8 cellular contexts compared by ENCODE assay signal in the genomic region with DNA sequence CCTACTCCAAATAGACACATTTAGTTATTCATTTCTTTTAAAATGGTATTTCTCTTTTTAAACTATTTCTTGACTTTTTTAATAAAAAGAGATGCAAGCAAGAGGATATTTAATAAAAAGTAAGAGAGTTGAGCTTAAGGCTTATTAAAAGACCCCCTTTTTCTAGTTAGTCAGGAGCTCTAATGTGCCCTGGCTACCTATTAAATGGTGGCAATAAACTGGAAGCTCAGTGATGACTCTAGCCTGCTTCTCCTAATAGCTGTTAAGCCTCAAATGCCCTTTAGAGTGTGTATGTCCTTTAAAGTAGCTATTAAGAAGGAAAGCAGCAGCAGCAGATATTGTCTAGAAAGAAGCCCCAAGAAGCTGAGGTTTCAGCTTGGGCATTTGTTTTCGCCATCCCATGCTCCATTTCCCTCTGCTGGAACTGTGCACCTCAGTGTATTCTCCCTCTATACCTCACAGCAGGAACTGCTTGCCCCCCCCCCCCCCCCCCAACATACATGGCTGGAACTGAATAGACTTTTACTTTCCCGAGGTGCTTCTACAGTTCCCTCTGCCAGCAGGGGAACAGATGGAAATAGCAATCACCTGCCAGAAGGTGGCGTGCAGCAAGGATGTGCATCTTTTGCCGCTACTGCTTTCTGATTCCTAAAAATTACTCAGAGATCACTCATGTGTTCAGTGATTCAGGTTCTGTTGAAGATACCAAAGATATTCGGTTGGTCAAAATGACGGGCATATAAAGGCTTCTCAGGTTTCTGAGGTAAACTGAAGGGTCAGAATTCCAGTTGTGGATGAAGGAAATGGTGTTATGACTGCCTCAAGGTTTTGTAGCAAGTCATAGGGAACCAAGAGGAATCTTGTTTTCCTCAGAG. TPM values are rescaled to one million over a fixed set of nuclear protein-coding genes. Genes with fewer than 3 reads are reported as not detected.
DNase-seq lines count a peak whose midpoint lies in the region; ATAC-seq and TF ChIP-seq lines count a peak whose summit lies in the region.

No MANE protein-coding gene starts in this region.

- peak; percentile 64 to 80 (median 74) for TF ChIP-seq CTCF in gastroesophageal sphincter (IDR thresholded peaks at IDR 0.05)

- H3K4me1 ChIP-seq in NT2/D1 (ENCODE audit: insufficient read depth, insufficient read length): no peaks in the 10 kb centered on the region
- H3K4me1 ChIP-seq in gastroesophageal sphincter: peaks cover 0 to 62% (median 2%) of the 10 kb centered on the region in 3 donors

- no peaks in the 10 kb centered on the region for H3K36me3 Mint-ChIP-seq in activated T-helper 17 cell treated with anti-CD3 and anti-CD28 coated beads, Interleukin-2, amount 50 U/mL, for 72 hours (ENCODE audit: low read depth)

- WGBS in gastroesophageal sphincter (ENCODE audit: low coverage in 1 of 2), 2 donors: 6 to 14% methylated on average over 6 of the region's 6 CpGs

- peak; percentile 77 for DNase-seq in AG20443 (ENCODE audit: low spot score)
- DNase-seq in NT2/D1 (ENCODE audit: low read depth, low spot score): peak; percentile 57
- DNase-seq in activated T-cell treated with anti-CD3 and anti-CD28 coated beads, Interleukin-2, amount 50 U/mL, for 1 hour: peak; percentile 16
- DNase-seq in pulmonary artery endothelial cell (ENCODE audit: low read depth, low spot score): peak; percentile 58

- H3K9me3 ChIP-seq in NT2/D1 (ENCODE audit: insufficient read depth, low read length) (no peaks in the 10 kb centered on the region), gastroesophageal sphincter (no peaks in the 10 kb centered on the region)

- H3K4me1 Mint-ChIP-seq in activated T-helper 17 cell treated with anti-CD3 and anti-CD28 coated beads, Interleukin-2, amount 50 U/mL, for 72 hours: no peaks in the 10 kb centered on the region

- H3K36me3 ChIP-seq in NT2/D1 (ENCODE audit: insufficient read depth, insufficient read length, low read length) (no peaks in the 10 kb centered on the region), gastroesophageal sphincter (peaks cover 0 to 27% of the 10 kb centered on the region in 2 donors)

- H3K4me3 ChIP-seq in NT2/D1 (ENCODE audit: insufficient read length, low read depth): no peak overlapping the region
- H3K4me3 ChIP-seq in gastroesophageal sphincter: peak overlapping the region; percentile 53 to 75

- H3K27ac ChIP-seq in gastroesophageal sphincter: peak overlapping the region; percentile 61 to 74 (median 69)

- H3K9me3 Mint-ChIP-seq in activated T-helper 17 cell treated with anti-CD3 and anti-CD28 coated beads, Interleukin-2, amount 50 U/mL, for 72 hours: no peaks in the 10 kb centered on the region

- no peak overlapping the region for H3K4me3 Mint-ChIP-seq in activated T-helper 17 cell treated with anti-CD3 and anti-CD28 coated beads, Interleukin-2, amount 50 U/mL, for 72 hours

- ATAC-seq in GM18511 (IDR thresholded peaks at IDR 0.05; ENCODE audit: unreplicated experiment): peak; percentile 86
- ATAC-seq in HG03439 (IDR thresholded peaks at IDR 0.05; ENCODE audit: unreplicated experiment): peak; percentile 66
- peak; percentile 56 for ATAC-seq in gastroesophageal sphincter
- no peak for ATAC-seq in activated T-helper 17 cell treated with anti-CD3 and anti-CD28 coated beads, Interleukin-2, amount 50 U/mL, for 72 hours (replicated peaks)

- no peak for TF ChIP-seq EP300 in gastroesophageal sphincter (IDR thresholded peaks at IDR 0.05)

- no peak overlapping the region for H3K27ac Mint-ChIP-seq in activated T-helper 17 cell treated with anti-CD3 and anti-CD28 coated beads, Interleukin-2, amount 50 U/mL, for 72 hours

- no peak overlapping the region for H3K9ac ChIP-seq in NT2/D1 (ENCODE audit: insufficient read length, low read depth)

- H3K27me3 ChIP-seq in NT2/D1 (ENCODE audit: insufficient read depth, insufficient read length) (no peaks in the 10 kb centered on the region), gastroesophageal sphincter (no peaks in the 10 kb centered on the region)

- no peak for TF ChIP-seq POLR2A in gastroesophageal sphincter (IDR thresholded peaks at IDR 0.05)

- H3K27me3 Mint-ChIP-seq in activated T-helper 17 cell treated with anti-CD3 and anti-CD28 coated beads, Interleukin-2, amount 50 U/mL, for 72 hours: peaks cover 51% of the 10 kb centered on the region

RNA-seq across cellular contexts. Expression of a gene that starts 2.5 kb away (rescaled TPM):
- total RNA-seq in gastroesophageal sphincter (100 to 1,000 TPM in 1 of 4 donors, 10 to 100 TPM in 3; 12.0 to 121 (median 66.8) TPM), pulmonary artery endothelial cell (280 and 292 TPM in 2 replicates)
- total RNA-seq in activated T-helper 17 cell treated with anti-CD3 and anti-CD28 coated beads, Interleukin-2, amount 50 U/mL, for 72 hours: not detected

Comparison
In these comparisons a context has a peak if more than half of its experiments do, and no peak if none do; other contexts are left out.
1. DNase-seq: peak in every context shown above with its lines; median percentile 77 in AG20443; 58 in pulmonary artery endothelial cell; 57 in NT2/D1; 16 in activated T-cell treated with anti-CD3 and anti-CD28 coated beads, Interleukin-2, amount 50 U/mL, for 1 hour.
2. RNA of a gene that starts 2.5 kb away (total RNA-seq): 280 to 292 TPM in pulmonary artery endothelial cell and 12.0 to 121 TPM in gastroesophageal sphincter; not detected in activated T-helper 17 cell treated with anti-CD3 and anti-CD28 coated beads, Interleukin-2, amount 50 U/mL, for 72 hours; every median in the first group is over 10 times any median in the second.